ENCODE assay signal across 10 cellular contexts in genomic region chr11:266676-267439, GRCh38. TPM values are rescaled to one million over a fixed set of nuclear protein-coding genes. Genes with fewer than 3 reads are reported as not detected.
DNase-seq lines count a peak whose midpoint lies in the region; ATAC-seq, FAIRE-seq and TF ChIP-seq lines count a peak whose summit lies in the region.
"Had no signal": no experiment of that assay in that cellular context is flagged by ENCODE, and none has a peak within 500 bp of the region (broad histone marks: within the 10 kb centered on the region; RNA-seq: fewer than 3 reads in every experiment).

No MANE protein-coding gene starts in this region.

- H3K27ac ChIP-seq in RWPE2 (ENCODE audit: poor library complexity, severe bottlenecking) (no peak overlapping the region), small intestine (ENCODE audit: low read depth in 1 of 2, low read length in 1 of 2) (peak overlapping the region in 1 of 2 donors; percentile 4)

- DNase-seq in NOMO-1 treated with DMSO at 0.1 percent for 48 hours (lab: John Stamatoyannopoulos, UW; ENCODE audit: unreplicated experiment): peak; percentile 27
- no peak for DNase-seq in NOMO-1 treated with dmso at 0.1 percent for 144 hours (lab: John Stamatoyannopoulos, UW; ENCODE audit: unreplicated experiment)
- DNase-seq in RWPE2 (ENCODE audit: low spot score): no peak
- DNase-seq in activated naive CD8-positive, alpha-beta T cell treated with anti-CD3 and anti-CD28 coated beads, Interleukin-2, amount 10 ng/mL, durations not matched to agents 7 days and 5 days: no peak
- peak; percentile 67 for DNase-seq in small intestine
- no peak for DNase-seq in UCSD-AML1 (lab: John Stamatoyannopoulos, UW; ENCODE audit: unreplicated experiment)
- DNase-seq: HFFc6 had no signal

- FAIRE-seq in small intestine (lab: Jason Lieb, UNC): no peak

- no peaks in the 10 kb centered on the region for H3K4me1 ChIP-seq in RWPE2 (ENCODE audit: insufficient read depth, poor library complexity, severe bottlenecking)
- peaks cover 3 to 4% of the 10 kb centered on the region in 2 donors for H3K4me1 ChIP-seq in small intestine (ENCODE audit: control insufficient read depth in 2 of 2, insufficient read depth in 1 of 2, low read depth in 1 of 2, low read length in 1 of 2)
- H3K4me1 ChIP-seq: right atrium auricular region had no signal

- no peaks in the 10 kb centered on the region for H3K27me3 Mint-ChIP-seq in activated naive CD8-positive, alpha-beta T cell treated with anti-CD3 and anti-CD28 coated beads, Interleukin-2, amount 10 ng/mL, durations not matched to agents 7 days and 5 days

- no peaks in the 10 kb centered on the region for H3K27me3 ChIP-seq in RWPE2 (ENCODE audit: insufficient read depth, poor library complexity, severe bottlenecking)
- H3K27me3 ChIP-seq in small intestine (ENCODE audit: control insufficient read depth in 2 of 2, insufficient read depth in 2 of 2, low read length in 2 of 2): no peaks in the 10 kb centered on the region
- H3K27me3 ChIP-seq: right atrium auricular region had no signal

- peaks cover 2% of the 10 kb centered on the region for H3K9me3 Mint-ChIP-seq in activated naive CD8-positive, alpha-beta T cell treated with anti-CD3 and anti-CD28 coated beads, Interleukin-2, amount 10 ng/mL, durations not matched to agents 7 days and 5 days
- H3K9me3 Mint-ChIP-seq: HFFc6 had no signal

- WGBS in small intestine, 3 donors: 60 to 79% (median 69%) methylated on average over 4 of the region's 13 CpGs

- POLR2A ChIA-PET in activated naive CD8-positive, alpha-beta T cell treated with anti-CD3 and anti-CD28 coated beads, Interleukin-2, amount 10 ng/mL, durations not matched to agents 7 days and 5 days (lab: Charles Lee): interaction anchor here (1.3 to 4.7 kb wide), 12 partner anchors 16 to 89 kb away, joined by 3 to 336 read pairs (median 21); partner anchors contain the start of genes BET1L, IFITM2, NLRP6 and PGGHG

- H3K36me3 Mint-ChIP-seq in activated naive CD8-positive, alpha-beta T cell treated with anti-CD3 and anti-CD28 coated beads, Interleukin-2, amount 10 ng/mL, durations not matched to agents 7 days and 5 days: peaks cover 1% of the 10 kb centered on the region

- no peak overlapping the region for H3K4me3 ChIP-seq in RWPE2 (ENCODE audit: severe bottlenecking)
- no peak overlapping the region for H3K4me3 ChIP-seq in small intestine (ENCODE audit: low read depth in 1 of 2, low read length in 2 of 2)

- H3K36me3 ChIP-seq in RWPE2 (ENCODE audit: low read depth): no peaks in the 10 kb centered on the region
- no peaks in the 10 kb centered on the region for H3K36me3 ChIP-seq in small intestine (ENCODE audit: control insufficient read depth in 2 of 2, insufficient read depth in 2 of 2, low read length in 2 of 2)
- H3K36me3 ChIP-seq: right atrium auricular region had no signal

- ATAC-seq in RWPE2 (ENCODE audit: low read depth) (peak; percentile 18; the same call in 1 of the 3 replicates), HG03097 (IDR thresholded peaks at IDR 0.05; ENCODE audit: low FRiP score, unreplicated experiment) (no peak), HG02840 (IDR thresholded peaks at IDR 0.05; ENCODE audit: low FRiP score, unreplicated experiment) (no peak)
- ATAC-seq in activated naive CD8-positive, alpha-beta T cell treated with anti-CD3 and anti-CD28 coated beads, Interleukin-2, amount 10 ng/mL, durations not matched to agents 7 days and 5 days (ENCODE audit: low read depth): no peak

- H3K27ac Mint-ChIP-seq in activated naive CD8-positive, alpha-beta T cell treated with anti-CD3 and anti-CD28 coated beads, Interleukin-2, amount 10 ng/mL, durations not matched to agents 7 days and 5 days: peak overlapping the region; percentile 80
- H3K27ac Mint-ChIP-seq: HFFc6 had no signal

- no peak for TF ChIP-seq CTCF in RWPE2 (IDR thresholded peaks at IDR 0.05; ENCODE audit: poor library complexity, severe bottlenecking)

- H3K4me1 Mint-ChIP-seq in activated naive CD8-positive, alpha-beta T cell treated with anti-CD3 and anti-CD28 coated beads, Interleukin-2, amount 10 ng/mL, durations not matched to agents 7 days and 5 days: peaks cover 25% of the 10 kb centered on the region

- peak overlapping the region; percentile 80 for H3K4me3 Mint-ChIP-seq in activated naive CD8-positive, alpha-beta T cell treated with anti-CD3 and anti-CD28 coated beads, Interleukin-2, amount 10 ng/mL, durations not matched to agents 7 days and 5 days
- H3K4me3 Mint-ChIP-seq: HFFc6 had no signal

- H3K9me3 ChIP-seq in RWPE2 (ENCODE audit: severe bottlenecking) (peaks cover 3% of the 10 kb centered on the region), small intestine (ENCODE audit: control insufficient read depth, low read depth) (no peaks in the 10 kb centered on the region)

RNA-seq across cellular contexts. Expression of gene NLRP6, which starts 11.3 kb away (rescaled TPM):
- total RNA-seq in activated naive CD8-positive, alpha-beta T cell treated with anti-CD3 and anti-CD28 coated beads, Interleukin-2, amount 10 ng/mL, durations not matched to agents 7 days and 5 days: 10 to 100 TPM; 32.1 to 34.0 TPM
- 10 to 100 TPM; 42.2 to 72.4 (median 45.0) TPM for polyA plus RNA-seq in small intestine
- total RNA-seq: HFFc6 had no signal

RNA-seq across cellular contexts. Expression of gene PGGHG, which starts 22.1 kb away (rescaled TPM):
- 100 to 1,000 TPM; 641 to 664 TPM for total RNA-seq in activated naive CD8-positive, alpha-beta T cell treated with anti-CD3 and anti-CD28 coated beads, Interleukin-2, amount 10 ng/mL, durations not matched to agents 7 days and 5 days
- 100 to 1,000 TPM; 118 to 154 (median 127) TPM for polyA plus RNA-seq in small intestine

RNA-seq across cellular contexts. Expression of gene PSMD13, which starts 30.1 kb away (rescaled TPM):
- 100 to 1,000 TPM; 130 to 131 TPM for total RNA-seq in activated naive CD8-positive, alpha-beta T cell treated with anti-CD3 and anti-CD28 coated beads, Interleukin-2, amount 10 ng/mL, durations not matched to agents 7 days and 5 days
- 100 to 1,000 TPM; 144 to 159 (median 155) TPM for polyA plus RNA-seq in small intestine

RNA-seq across cellular contexts. Expression of gene SIRT3, which starts 30.7 kb away (rescaled TPM):
- 10 to 100 TPM; 24.3 to 25.2 TPM for total RNA-seq in activated naive CD8-positive, alpha-beta T cell treated with anti-CD3 and anti-CD28 coated beads, Interleukin-2, amount 10 ng/mL, durations not matched to agents 7 days and 5 days
- 10 to 100 TPM; 15.9 to 23.0 (median 16.1) TPM for polyA plus RNA-seq in small intestine

RNA-seq across cellular contexts. Expression of gene IFITM5, which starts 32.5 kb away (rescaled TPM):
- not detected for total RNA-seq in activated naive CD8-positive, alpha-beta T cell treated with anti-CD3 and anti-CD28 coated beads, Interleukin-2, amount 10 ng/mL, durations not matched to agents 7 days and 5 days
- polyA plus RNA-seq in small intestine: not detected
- total RNA-seq: HFFc6, right atrium auricular region had no signal

Comparison
In these comparisons a context has a peak if more than half of its experiments do, and no peak if none do; other contexts are left out.
1. DNase-seq: peak in NOMO-1 treated with DMSO at 0.1 percent for 48 hours (single experiment) and small intestine (single experiment); none in NOMO-1 treated with dmso at 0.1 percent for 144 hours (single experiment), RWPE2 (single experiment), activated naive CD8-positive, alpha-beta T cell treated with anti-CD3 and anti-CD28 coated beads, Interleukin-2, amount 10 ng/mL, durations not matched to agents 7 days and 5 days (single experiment) and UCSD-AML1 (single experiment).